In genomic region chr3:39414421-39414907, GRCh38 we compare ENCODE assay signal across 1 cellular context.
TF ChIP-seq lines count a peak whose summit lies in the region.

No MANE protein-coding gene starts in this region.

TF ChIP-seq in K562, 482 proteins besides CTCF, POLR2A, EP300 and RAD21 (continued from another document):
- TF ChIP-seq, protein P1, sequence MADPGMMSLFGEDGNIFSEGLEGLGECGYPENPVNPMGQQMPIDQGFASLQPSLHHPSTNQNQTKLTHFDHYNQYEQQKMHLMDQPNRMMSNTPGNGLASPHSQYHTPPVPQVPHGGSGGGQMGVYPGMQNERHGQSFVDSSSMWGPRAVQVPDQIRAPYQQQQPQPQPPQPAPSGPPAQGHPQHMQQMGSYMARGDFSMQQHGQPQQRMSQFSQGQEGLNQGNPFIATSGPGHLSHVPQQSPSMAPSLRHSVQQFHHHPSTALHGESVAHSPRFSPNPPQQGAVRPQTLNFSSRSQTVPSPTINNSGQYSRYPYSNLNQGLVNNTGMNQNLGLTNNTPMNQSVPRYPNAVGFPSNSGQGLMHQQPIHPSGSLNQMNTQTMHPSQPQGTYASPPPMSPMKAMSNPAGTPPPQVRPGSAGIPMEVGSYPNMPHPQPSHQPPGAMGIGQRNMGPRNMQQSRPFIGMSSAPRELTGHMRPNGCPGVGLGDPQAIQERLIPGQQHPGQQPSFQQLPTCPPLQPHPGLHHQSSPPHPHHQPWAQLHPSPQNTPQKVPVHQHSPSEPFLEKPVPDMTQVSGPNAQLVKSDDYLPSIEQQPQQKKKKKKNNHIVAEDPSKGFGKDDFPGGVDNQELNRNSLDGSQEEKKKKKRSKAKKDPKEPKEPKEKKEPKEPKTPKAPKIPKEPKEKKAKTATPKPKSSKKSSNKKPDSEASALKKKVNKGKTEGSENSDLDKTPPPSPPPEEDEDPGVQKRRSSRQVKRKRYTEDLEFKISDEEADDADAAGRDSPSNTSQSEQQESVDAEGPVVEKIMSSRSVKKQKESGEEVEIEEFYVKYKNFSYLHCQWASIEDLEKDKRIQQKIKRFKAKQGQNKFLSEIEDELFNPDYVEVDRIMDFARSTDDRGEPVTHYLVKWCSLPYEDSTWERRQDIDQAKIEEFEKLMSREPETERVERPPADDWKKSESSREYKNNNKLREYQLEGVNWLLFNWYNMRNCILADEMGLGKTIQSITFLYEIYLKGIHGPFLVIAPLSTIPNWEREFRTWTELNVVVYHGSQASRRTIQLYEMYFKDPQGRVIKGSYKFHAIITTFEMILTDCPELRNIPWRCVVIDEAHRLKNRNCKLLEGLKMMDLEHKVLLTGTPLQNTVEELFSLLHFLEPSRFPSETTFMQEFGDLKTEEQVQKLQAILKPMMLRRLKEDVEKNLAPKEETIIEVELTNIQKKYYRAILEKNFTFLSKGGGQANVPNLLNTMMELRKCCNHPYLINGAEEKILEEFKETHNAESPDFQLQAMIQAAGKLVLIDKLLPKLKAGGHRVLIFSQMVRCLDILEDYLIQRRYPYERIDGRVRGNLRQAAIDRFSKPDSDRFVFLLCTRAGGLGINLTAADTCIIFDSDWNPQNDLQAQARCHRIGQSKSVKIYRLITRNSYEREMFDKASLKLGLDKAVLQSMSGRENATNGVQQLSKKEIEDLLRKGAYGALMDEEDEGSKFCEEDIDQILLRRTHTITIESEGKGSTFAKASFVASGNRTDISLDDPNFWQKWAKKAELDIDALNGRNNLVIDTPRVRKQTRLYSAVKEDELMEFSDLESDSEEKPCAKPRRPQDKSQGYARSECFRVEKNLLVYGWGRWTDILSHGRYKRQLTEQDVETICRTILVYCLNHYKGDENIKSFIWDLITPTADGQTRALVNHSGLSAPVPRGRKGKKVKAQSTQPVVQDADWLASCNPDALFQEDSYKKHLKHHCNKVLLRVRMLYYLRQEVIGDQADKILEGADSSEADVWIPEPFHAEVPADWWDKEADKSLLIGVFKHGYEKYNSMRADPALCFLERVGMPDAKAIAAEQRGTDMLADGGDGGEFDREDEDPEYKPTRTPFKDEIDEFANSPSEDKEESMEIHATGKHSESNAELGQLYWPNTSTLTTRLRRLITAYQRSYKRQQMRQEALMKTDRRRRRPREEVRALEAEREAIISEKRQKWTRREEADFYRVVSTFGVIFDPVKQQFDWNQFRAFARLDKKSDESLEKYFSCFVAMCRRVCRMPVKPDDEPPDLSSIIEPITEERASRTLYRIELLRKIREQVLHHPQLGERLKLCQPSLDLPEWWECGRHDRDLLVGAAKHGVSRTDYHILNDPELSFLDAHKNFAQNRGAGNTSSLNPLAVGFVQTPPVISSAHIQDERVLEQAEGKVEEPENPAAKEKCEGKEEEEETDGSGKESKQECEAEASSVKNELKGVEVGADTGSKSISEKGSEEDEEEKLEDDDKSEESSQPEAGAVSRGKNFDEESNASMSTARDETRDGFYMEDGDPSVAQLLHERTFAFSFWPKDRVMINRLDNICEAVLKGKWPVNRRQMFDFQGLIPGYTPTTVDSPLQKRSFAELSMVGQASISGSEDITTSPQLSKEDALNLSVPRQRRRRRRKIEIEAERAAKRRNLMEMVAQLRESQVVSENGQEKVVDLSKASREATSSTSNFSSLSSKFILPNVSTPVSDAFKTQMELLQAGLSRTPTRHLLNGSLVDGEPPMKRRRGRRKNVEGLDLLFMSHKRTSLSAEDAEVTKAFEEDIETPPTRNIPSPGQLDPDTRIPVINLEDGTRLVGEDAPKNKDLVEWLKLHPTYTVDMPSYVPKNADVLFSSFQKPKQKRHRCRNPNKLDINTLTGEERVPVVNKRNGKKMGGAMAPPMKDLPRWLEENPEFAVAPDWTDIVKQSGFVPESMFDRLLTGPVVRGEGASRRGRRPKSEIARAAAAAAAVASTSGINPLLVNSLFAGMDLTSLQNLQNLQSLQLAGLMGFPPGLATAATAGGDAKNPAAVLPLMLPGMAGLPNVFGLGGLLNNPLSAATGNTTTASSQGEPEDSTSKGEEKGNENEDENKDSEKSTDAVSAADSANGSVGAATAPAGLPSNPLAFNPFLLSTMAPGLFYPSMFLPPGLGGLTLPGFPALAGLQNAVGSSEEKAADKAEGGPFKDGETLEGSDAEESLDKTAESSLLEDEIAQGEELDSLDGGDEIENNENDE (IDR thresholded peaks at IDR 0.05; ENCODE audit: low read depth, low read length): peak; percentile 8
- TF ChIP-seq ZBTB9 (CRISPR knock-in tag; IDR thresholded peaks at IDR 0.05): 0 out of 2 replicates have a peak, but pooled peaks have one; percentile 27
- TF ChIP-seq FOXA3 (CRISPR knock-in tag; conservative IDR thresholded peaks at IDR 0.05 in 1 of 2, IDR thresholded peaks at IDR 0.05 in 1 of 2): no peak
- TF ChIP-seq SRSF7 (optimal IDR thresholded peaks at IDR 0.05; ENCODE audit: low read depth, low read length): no peak
- no peak for TF ChIP-seq FOSL1 (tag; conservative IDR thresholded peaks at IDR 0.05)
- no peak for TF ChIP-seq ZNF445 (CRISPR knock-in tag; IDR thresholded peaks at IDR 0.05; ENCODE audit: low read depth)
- TF ChIP-seq RBM39 (optimal IDR thresholded peaks at IDR 0.05; ENCODE audit: low read depth, low read length): peak; percentile 66
- TF ChIP-seq SLC30A9 (CRISPR knock-in tag; IDR thresholded peaks at IDR 0.05): no peak
- no peak for TF ChIP-seq HDAC1 (IDR thresholded peaks at IDR 0.05)
- TF ChIP-seq ZNF311 (CRISPR knock-in tag; IDR thresholded peaks at IDR 0.05): no peak
- no peak for TF ChIP-seq ELF2 (CRISPR knock-in tag; IDR thresholded peaks at IDR 0.05)
- TF ChIP-seq NUFIP1 (IDR thresholded peaks at IDR 0.05; ENCODE audit: partially characterized antibody): no peak
- TF ChIP-seq KHSRP (IDR thresholded peaks at IDR 0.05): peak; percentile 14; the same call in 1 of the 2 replicates
- no peak for TF ChIP-seq ZNF384 (IDR thresholded peaks at IDR 0.05; ENCODE audit: low read depth, low read length)
- TF ChIP-seq, protein P2, sequence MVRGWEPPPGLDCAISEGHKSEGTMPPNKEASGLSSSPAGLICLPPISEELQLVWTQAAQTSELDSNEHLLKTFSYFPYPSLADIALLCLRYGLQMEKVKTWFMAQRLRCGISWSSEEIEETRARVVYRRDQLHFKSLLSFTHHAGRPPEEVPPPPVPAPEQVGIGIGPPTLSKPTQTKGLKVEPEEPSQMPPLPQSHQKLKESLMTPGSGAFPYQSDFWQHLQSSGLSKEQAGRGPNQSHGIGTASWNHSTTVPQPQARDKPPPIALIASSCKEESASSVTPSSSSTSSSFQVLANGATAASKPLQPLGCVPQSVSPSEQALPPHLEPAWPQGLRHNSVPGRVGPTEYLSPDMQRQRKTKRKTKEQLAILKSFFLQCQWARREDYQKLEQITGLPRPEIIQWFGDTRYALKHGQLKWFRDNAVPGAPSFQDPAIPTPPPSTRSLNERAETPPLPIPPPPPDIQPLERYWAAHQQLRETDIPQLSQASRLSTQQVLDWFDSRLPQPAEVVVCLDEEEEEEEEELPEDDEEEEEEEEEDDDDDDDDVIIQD (CRISPR knock-in tag; IDR thresholded peaks at IDR 0.05): no peak
- no peak for TF ChIP-seq HNRNPL (IDR thresholded peaks at IDR 0.05; ENCODE audit: low read depth, low read length)
- no peak for TF ChIP-seq ZNF316 (IDR thresholded peaks at IDR 0.05)
- no peak for TF ChIP-seq ZNF282 (CRISPR knock-in tag; IDR thresholded peaks at IDR 0.05)
- 0 out of 2 replicates have a peak, but pooled peaks have one; percentile 16 for TF ChIP-seq ZNF830 (CRISPR knock-in tag; IDR thresholded peaks at IDR 0.05)
- no peak for TF ChIP-seq MXI1 (IDR thresholded peaks at IDR 0.05; ENCODE audit: low read depth, low read length)
- TF ChIP-seq ZBED1 (IDR thresholded peaks at IDR 0.05): peak; percentile 58; the same call in 1 of the 2 replicates
- no peak for TF ChIP-seq NR2C2 (CRISPR knock-in tag; IDR thresholded peaks at IDR 0.05)
- TF ChIP-seq NR2C2 (tag; IDR thresholded peaks at IDR 0.05): no peak
- 0 out of 2 replicates have a peak, but pooled peaks have one; percentile 74 for TF ChIP-seq ZNF57 (CRISPR knock-in tag; IDR thresholded peaks at IDR 0.05)
- no peak for TF ChIP-seq ZNF644 (tag; IDR thresholded peaks at IDR 0.05; ENCODE audit: low read depth)
- peak; percentile 80 for TF ChIP-seq SIRT6 (IDR thresholded peaks at IDR 0.05; ENCODE audit: low read depth, low read length)
